ENCODE assay signal across 20 cellular contexts in genomic region chr11:80724366-80724765, GRCh38.
"Had no signal": no experiment of that assay in that cellular context is flagged by ENCODE, and none has a peak within 500 bp of the region (broad histone marks: within the 10 kb centered on the region; RNA-seq: fewer than 3 reads in every experiment).

No MANE protein-coding gene starts in this region.

- H3K9me3 ChIP-seq: esophagus squamous epithelium, gastrocnemius medialis, heart right ventricle, left lung, lower lobe of right lung, mucosa of descending colon had no signal

- ATAC-seq: gastrocnemius medialis, heart right ventricle, left cardiac atrium, left lung, left ventricle myocardium superior, lower lobe of right lung, mucosa of descending colon had no signal

- H3K27ac ChIP-seq: coronary artery, dorsolateral prefrontal cortex, gastrocnemius medialis, heart right ventricle, left lung, lower lobe of right lung had no signal

- H3K36me3 ChIP-seq: esophagus squamous epithelium, gastrocnemius medialis, heart right ventricle, left lung, lower lobe of right lung had no signal

- H3K4me1 ChIP-seq: gastrocnemius medialis, heart right ventricle, left lung, lower lobe of right lung had no signal

- H3K27me3 ChIP-seq: dorsolateral prefrontal cortex, esophagus squamous epithelium, gastrocnemius medialis, heart right ventricle, left lung had no signal

- DNase-seq: dermis blood vessel endothelial cell; dorsolateral prefrontal cortex; effector CD4-positive, alpha-beta T cell; effector memory CD4-positive, alpha-beta T cell; esophagus squamous epithelium; foreskin fibroblast; foreskin melanocyte; gastrocnemius medialis; glutamatergic neuron; head of caudate nucleus; heart right ventricle; hippocampal formation; left cardiac atrium; left lung; left ventricle myocardium superior; lower lobe of right lung; mesenchymal stem cell; mucosa of descending colon; naive B cell had no signal

- H3K4me3 ChIP-seq: coronary artery, dorsolateral prefrontal cortex, esophagus squamous epithelium, gastrocnemius medialis, heart right ventricle, left lung, lower lobe of right lung, mucosa of descending colon had no signal
